ENCODE assay signal across 1 cellular context in the genomic region with DNA sequence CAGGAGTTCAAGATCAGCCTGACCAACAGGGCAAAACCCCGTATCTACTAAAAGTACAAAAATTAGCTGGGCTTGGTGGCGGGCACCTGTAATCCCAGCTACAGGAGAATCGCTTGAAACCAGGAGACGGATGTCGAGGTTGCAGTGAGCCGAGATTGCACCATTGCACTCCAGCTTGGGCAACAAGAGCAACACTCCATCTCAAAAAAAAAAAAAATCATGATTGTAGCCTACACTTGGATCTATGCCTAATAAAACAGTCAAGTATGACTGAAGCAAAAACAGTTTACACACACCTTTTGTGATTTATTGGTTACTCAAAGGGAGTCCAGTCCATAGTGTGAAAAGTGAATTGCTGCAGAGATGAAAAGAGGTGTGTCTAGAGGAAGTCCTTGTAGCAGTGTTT.
TF ChIP-seq lines count a peak whose summit lies in the region.

No MANE protein-coding gene starts in this region.

TF ChIP-seq in HepG2, 621 proteins besides CTCF, POLR2A, EP300 and RAD21:
- TF ChIP-seq CEBPB (IDR thresholded peaks at IDR 0.05; ENCODE audit: borderline replicate concordance, low read depth, low read length) (peak; percentile 54; the same call in 1 of the 2 replicates), ZNF766 (CRISPR knock-in tag; IDR thresholded peaks at IDR 0.05; ENCODE audit: borderline replicate concordance) (no peak)
- TF ChIP-seq, protein P1, sequence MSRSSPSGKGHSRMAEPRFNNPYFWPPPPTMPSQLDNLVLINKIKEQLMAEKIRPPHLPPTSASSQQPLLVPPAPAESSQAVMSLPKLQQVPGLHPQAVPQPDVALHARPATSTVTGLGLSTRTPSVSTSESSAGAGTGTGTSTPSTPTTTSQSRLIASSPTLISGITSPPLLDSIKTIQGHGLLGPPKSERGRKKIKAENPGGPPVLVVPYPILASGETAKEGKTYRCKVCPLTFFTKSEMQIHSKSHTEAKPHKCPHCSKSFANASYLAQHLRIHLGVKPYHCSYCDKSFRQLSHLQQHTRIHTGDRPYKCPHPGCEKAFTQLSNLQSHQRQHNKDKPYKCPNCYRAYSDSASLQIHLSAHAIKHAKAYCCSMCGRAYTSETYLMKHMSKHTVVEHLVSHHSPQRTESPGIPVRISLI (CRISPR knock-in tag; IDR thresholded peaks at IDR 0.05; ENCODE audit: borderline replicate concordance) = peak; percentile 25; the same call in 1 of the 2 replicates
